Comparison of ENCODE assay signal across 8 cellular contexts in genomic region chrX:31658360-31658759, GRCh38.
DNase-seq lines count a peak whose midpoint lies in the region; ATAC-seq, FAIRE-seq and TF ChIP-seq lines count a peak whose summit lies in the region.

No MANE protein-coding gene starts in this region.

- peak in 2 of 4 donors; percentile 36 to 46 for ATAC-seq in pancreas
- no peak for ATAC-seq in GM21381 (IDR thresholded peaks at IDR 0.05; ENCODE audit: unreplicated experiment)

- no peaks in the 10 kb centered on the region for H3K36me3 ChIP-seq in right atrium auricular region
- H3K36me3 ChIP-seq in pancreas = no peaks in the 10 kb centered on the region

- H3K4me3 ChIP-seq in right atrium auricular region (no peak overlapping the region), pancreas (no peak overlapping the region)

- H3K27ac ChIP-seq in right atrium auricular region (no peak overlapping the region), pancreas (no peak overlapping the region)

- H3K9me3 ChIP-seq in right atrium auricular region = no peaks in the 10 kb centered on the region
- H3K9me3 ChIP-seq in pancreas = no peaks in the 10 kb centered on the region

- WGBS in pancreas, 2 donors = 1 to 2% methylated on average over 4 of the region's 4 CpGs

- peak; percentile 99 for FAIRE-seq in pancreas (lab: Jason Lieb, UNC)

- TF ChIP-seq CTCF in right atrium auricular region (IDR thresholded peaks at IDR 0.05) (peak; percentile 33 to 63), pancreas (IDR thresholded peaks at IDR 0.05) (peak in 3 of 4 donors; percentile 19 to 54 (median 38))

- intact Hi-C loops in cardiac septum (cut with DNase I) = loop anchor here (5.0 to 10.0 kb wide), 2 partner anchors 444 to 621 kb away; no protein-coding TSS in a partner anchor
- intact Hi-C loops in pancreas (cut with DNase I) = loop anchor here in 1 of 3 donors (10.0 kb wide), 1 partner anchor 624 kb away; no protein-coding TSS in a partner anchor

- no peak for DNase-seq in right atrium auricular region (ENCODE audit: low spot score)
- DNase-seq in cardiac septum (ENCODE audit: low spot score) = no peak
- DNase-seq in NCI-H526 treated with DMSO at 0.1 percent for 48 hours (lab: John Stamatoyannopoulos, UW) = peak; percentile 8
- peak; percentile 60 for DNase-seq in dedifferentiated amniotic fluid mesenchymal stem cell (ENCODE audit: extremely low spot score)
- no peak for DNase-seq in pancreas
- no peak for DNase-seq in HuH-7.5 (ENCODE audit: low spot score)
- DNase-seq in stimulated activated CD4-positive, alpha-beta T cell treated with anti-CD3 and anti-CD28 coated beads, Interleukin-4, amount 100 ng/mL, for 1 hour = no peak

- H3K27me3 ChIP-seq in right atrium auricular region = no peaks in the 10 kb centered on the region
- peaks cover 0 to 10% (median 0%) of the 10 kb centered on the region in 4 donors for H3K27me3 ChIP-seq in pancreas

- H3K4me1 ChIP-seq in right atrium auricular region (no peaks in the 10 kb centered on the region), pancreas (no peaks in the 10 kb centered on the region)

Comparison
In these comparisons a context has a peak if more than half of its experiments do, and no peak if none do; other contexts are left out.
1. DNase-seq: peak in NCI-H526 treated with DMSO at 0.1 percent for 48 hours (single experiment) and dedifferentiated amniotic fluid mesenchymal stem cell (single experiment); none in right atrium auricular region (single experiment), cardiac septum (single experiment), pancreas (0 of 6), HuH-7.5 (single experiment) and stimulated activated CD4-positive, alpha-beta T cell treated with anti-CD3 and anti-CD28 coated beads, Interleukin-4, amount 100 ng/mL, for 1 hour (single experiment).